In the genomic region with DNA sequence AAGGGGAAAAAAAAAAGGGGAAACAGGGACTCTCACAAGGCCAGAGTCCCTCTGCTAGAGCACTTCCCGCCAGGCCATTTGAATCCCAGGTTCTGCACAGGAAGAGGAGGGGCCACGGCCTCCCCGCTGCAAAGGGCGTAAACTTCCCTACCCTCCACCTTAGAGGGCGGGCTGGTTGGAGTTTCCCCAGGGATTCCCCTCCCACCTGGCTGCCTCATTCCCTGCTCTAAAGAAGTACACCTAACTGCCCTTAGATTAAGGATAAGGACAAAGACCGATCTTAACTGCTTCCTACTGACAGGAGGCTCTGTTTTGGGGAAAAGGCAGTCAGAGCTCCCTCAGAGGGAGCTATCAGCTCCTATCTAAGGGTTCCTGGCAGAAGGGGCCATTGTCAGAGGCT, we compare ENCODE assay signal across 14 cellular contexts.
DNase-seq lines count a peak whose midpoint lies in the region; ATAC-seq, FAIRE-seq and TF ChIP-seq lines count a peak whose summit lies in the region.
"Had no signal": no experiment of that assay in that cellular context is flagged by ENCODE, and none has a peak within 500 bp of the region (broad histone marks: within the 10 kb centered on the region; RNA-seq: fewer than 3 reads in every experiment).

No MANE protein-coding gene starts in this region.

- H2BK12ac ChIP-seq in H9 (ENCODE audit: insufficient read length, low read depth, low read length): no peak overlapping the region

- H3K4ac ChIP-seq in H9 (ENCODE audit: low read depth, low read length): no peak overlapping the region

- no peak overlapping the region for H3T11ph ChIP-seq in H9 (ENCODE audit: low read length)

- H4K8ac ChIP-seq in H9 (replicated peaks; ENCODE audit: insufficient read length, low read depth, low read length): no peak overlapping the region

- H3K9ac ChIP-seq in H9 (ENCODE audit: extremely low read depth, insufficient read length, low read length) (no peak overlapping the region), HepG2 (ENCODE audit: insufficient read depth, low read depth, low read length) (no peak overlapping the region)

- CTCF ChIA-PET in HepG2 (lab: Yijun Ruan, JAX; ENCODE audit: low intra/inter-chr PET ratio, low total read pairs): no interaction called here
- CTCF ChIA-PET in activated CD8-positive, alpha-beta memory T cell treated with anti-CD3 and anti-CD28 coated beads, Interleukin-2, amount 10 ng/mL, durations not matched to agents 7 days and 5 days (lab: Charles Lee): no interaction called here
- CTCF ChIA-PET in CD8-positive, alpha-beta memory T cell (lab: Charles Lee): no interaction called here

- no peak for TF ChIP-seq POLR2A in HepG2 (IDR thresholded peaks at IDR 0.05; ENCODE audit: insufficient read depth in 1 of 2, low read depth in 2 of 2, low read length in 2 of 2)

- no peak overlapping the region for H2BK20ac ChIP-seq in H9 (ENCODE audit: low read depth, low read length, poor library complexity, severe bottlenecking)

- TF ChIP-seq EP300 in HepG2 (IDR thresholded peaks at IDR 0.05; ENCODE audit: low read depth in 2 of 2, low read length in 2 of 2): no peak
- TF ChIP-seq EP300 in HepG2 (CRISPR knock-in tag; IDR thresholded peaks at IDR 0.05; ENCODE audit: borderline replicate concordance): no peak

- H3K27me3 Mint-ChIP-seq in H9 (ENCODE audit: low read depth): no peaks in the 10 kb centered on the region; the same call in 1 of the 2 replicates
- H3K27me3 Mint-ChIP-seq in activated CD8-positive, alpha-beta memory T cell treated with anti-CD3 and anti-CD28 coated beads, Interleukin-2, amount 10 ng/mL, durations not matched to agents 7 days and 5 days: peaks cover under 1% of the 10 kb centered on the region
- H3K27me3 Mint-ChIP-seq in CD8-positive, alpha-beta memory T cell: peaks cover 5 to 28% of the 10 kb centered on the region in 2 donors
- H3K27me3 Mint-ChIP-seq in osteocyte (ENCODE audit: unreplicated experiment): no peaks in the 10 kb centered on the region

- H3K4me1 Mint-ChIP-seq in H9: peaks cover 3 to 9% of the 10 kb centered on the region in 2 experiments; a peak in 3 of 4 replicates
- H3K4me1 Mint-ChIP-seq in activated CD8-positive, alpha-beta memory T cell treated with anti-CD3 and anti-CD28 coated beads, Interleukin-2, amount 10 ng/mL, durations not matched to agents 7 days and 5 days: no peaks in the 10 kb centered on the region
- no peaks in the 10 kb centered on the region for H3K4me1 Mint-ChIP-seq in CD8-positive, alpha-beta memory T cell
- H3K4me1 Mint-ChIP-seq in osteocyte (ENCODE audit: unreplicated experiment): peaks cover 42% of the 10 kb centered on the region

- H3K36me3 Mint-ChIP-seq in H9 (ENCODE audit: insufficient read depth in 1 of 3, low read depth in 3 of 3): peaks cover 2 to 5% (median 3%) of the 10 kb centered on the region in 3 experiments; a peak in 5 of 7 replicates
- H3K36me3 Mint-ChIP-seq in activated CD8-positive, alpha-beta memory T cell treated with anti-CD3 and anti-CD28 coated beads, Interleukin-2, amount 10 ng/mL, durations not matched to agents 7 days and 5 days: no peaks in the 10 kb centered on the region
- no peaks in the 10 kb centered on the region for H3K36me3 Mint-ChIP-seq in CD8-positive, alpha-beta memory T cell
- H3K36me3 Mint-ChIP-seq in osteocyte (ENCODE audit: unreplicated experiment): no peaks in the 10 kb centered on the region

- H3K36me3 ChIP-seq in HepG2 (replicated peaks in 1 of 2; ENCODE audit: control insufficient read depth in 1 of 2, insufficient read depth in 2 of 2, low read length in 2 of 2): no peaks in the 10 kb centered on the region
- no peaks in the 10 kb centered on the region for H3K36me3 ChIP-seq in CD8-positive, alpha-beta memory T cell (ENCODE audit: insufficient read depth, low read length)

- H3K4me3 Mint-ChIP-seq in H9 (no peak overlapping the region), osteocyte (ENCODE audit: unreplicated experiment) (no peak overlapping the region)
- no peak overlapping the region for H3K4me3 Mint-ChIP-seq in activated CD8-positive, alpha-beta memory T cell treated with anti-CD3 and anti-CD28 coated beads, Interleukin-2, amount 10 ng/mL, durations not matched to agents 7 days and 5 days
- H3K4me3 Mint-ChIP-seq in CD8-positive, alpha-beta memory T cell: no peak overlapping the region
- H3K4me3 Mint-ChIP-seq: activated naive CD4-positive, alpha-beta T cell treated with anti-CD3 and anti-CD28 coated beads for 36 hours; neural crest cell; T-helper 1 cell treated with Interleukin-12 subunit alpha and Interleukin-12 subunit beta and Interleukin-4 antibody, amounts not matched to agents 30 μg/mL and 1 μg/mL, for 36 hours had no signal

- H4K5ac ChIP-seq in H9 (ENCODE audit: insufficient read length, low read depth, low read length): no peak overlapping the region

- no peak overlapping the region for H2BK5ac ChIP-seq in H9 (ENCODE audit: insufficient read length, low read length)

- H3K9me3 ChIP-seq in H9 (ENCODE audit: control insufficient read depth, low read depth, low read length): no peaks in the 10 kb centered on the region
- no peaks in the 10 kb centered on the region for H3K9me3 ChIP-seq in HepG2 (ENCODE audit: low read length)
- no peaks in the 10 kb centered on the region for H3K9me3 ChIP-seq in CD8-positive, alpha-beta memory T cell (ENCODE audit: low read length)

- H3K4me3 ChIP-seq in HepG2 (replicated peaks in 1 of 3; ENCODE audit: insufficient read depth in 1 of 3, low read depth in 2 of 3, low read length in 3 of 3): peak overlapping the region in 2 of 3 experiments; percentile 16 to 33; a peak in 2 of 6 replicates
- no peak overlapping the region for H3K4me3 ChIP-seq in CD8-positive, alpha-beta memory T cell (ENCODE audit: low read length)

- no peaks in the 10 kb centered on the region; the same call in 1 of the 2 replicates for H3K4me1 ChIP-seq in H9 (ENCODE audit: insufficient read depth, low read length)
- peaks cover 32% of the 10 kb centered on the region for H3K4me1 ChIP-seq in HepG2 (ENCODE audit: insufficient read depth, low read length)
- no peaks in the 10 kb centered on the region for H3K4me1 ChIP-seq in CD8-positive, alpha-beta memory T cell (ENCODE audit: insufficient read depth, low read length)

- peaks cover 0 to 12% of the 10 kb centered on the region in 2 experiments; a peak in 3 of 5 replicates for H3K9me3 Mint-ChIP-seq in H9
- H3K9me3 Mint-ChIP-seq in activated CD8-positive, alpha-beta memory T cell treated with anti-CD3 and anti-CD28 coated beads, Interleukin-2, amount 10 ng/mL, durations not matched to agents 7 days and 5 days (ENCODE audit: low read depth): no peaks in the 10 kb centered on the region
- peaks cover 0 to 3% (median 0%) of the 10 kb centered on the region in 5 donors for H3K9me3 Mint-ChIP-seq in CD8-positive, alpha-beta memory T cell
- H3K9me3 Mint-ChIP-seq in osteocyte (ENCODE audit: unreplicated experiment): no peaks in the 10 kb centered on the region
- H3K9me3 Mint-ChIP-seq: activated naive CD4-positive, alpha-beta T cell treated with anti-CD3 and anti-CD28 coated beads for 36 hours; T-helper 1 cell treated with Interleukin-12 subunit alpha and Interleukin-12 subunit beta and Interleukin-4 antibody, amounts not matched to agents 30 μg/mL and 1 μg/mL, for 36 hours had no signal

- TF ChIP-seq RAD21 in HepG2 (CRISPR knock-in tag; IDR thresholded peaks at IDR 0.05): no peak

- H3K79me1 ChIP-seq in H9 (ENCODE audit: insufficient read depth, low read depth, low read length, poor library complexity, severe bottlenecking): no peaks in the 10 kb centered on the region

- in situ Hi-C loops in HepG2 (cut with HindIII; ENCODE audit: extremely low pct_ligation_motif_present, low pct_unique_long_range_greater_than_20kb): no loop called here
- in situ Hi-C loops in GM13976 (cut with MboI; ENCODE audit: low sequenced_read_pairs, unreplicated experiment): no loop called here

- no peak overlapping the region for H3K4me2 ChIP-seq in H9 (ENCODE audit: insufficient read depth, insufficient read length, low read length)
- peak overlapping the region; percentile 51 for H3K4me2 ChIP-seq in HepG2 (ENCODE audit: low read depth, low read length)

- no peak overlapping the region for H3K27ac ChIP-seq in H9 (ENCODE audit: insufficient read length, low read depth, low read length)
- no peak overlapping the region for H3K27ac ChIP-seq in HepG2 (ENCODE audit: extremely low read length, insufficient read depth, low read length)
- no peak overlapping the region for H3K27ac ChIP-seq in CD8-positive, alpha-beta memory T cell (ENCODE audit: low read depth, low read length)
- H3K27ac ChIP-seq: HL-60 had no signal

- H4K20me1 ChIP-seq in H9 (ENCODE audit: control insufficient read depth, insufficient read depth, insufficient read length) (no peaks in the 10 kb centered on the region), HepG2 (ENCODE audit: insufficient read depth, low read length) (no peaks in the 10 kb centered on the region)

- H3K14ac ChIP-seq in H9 (ENCODE audit: insufficient read depth, low read length): no peak overlapping the region

- no peak overlapping the region for H2AK5ac ChIP-seq in H9 (ENCODE audit: insufficient read length, low read length)

- no peak overlapping the region for H3K23ac ChIP-seq in H9 (ENCODE audit: insufficient read length, low read depth, low read length)

- H2AFZ ChIP-seq in H9 (ENCODE audit: low read length): peak overlapping the region; percentile 48
- H2AFZ ChIP-seq in HepG2 (ENCODE audit: low read length): peak overlapping the region; percentile 62

- no peak overlapping the region for H2BK15ac ChIP-seq in H9 (ENCODE audit: low read depth, low read length)

- peak; percentile 36 for DNase-seq in A172 (ENCODE audit: low spot score)
- DNase-seq in H9: peak; percentile 71
- peak; percentile 35 for DNase-seq in RPMI7951 (ENCODE audit: low read depth)
- DNase-seq in HepG2 (ENCODE audit: low spot score): no peak
- no peak for DNase-seq in GM13976 (ENCODE audit: low spot score)
- no peak for DNase-seq in activated CD8-positive, alpha-beta memory T cell treated with anti-CD3 and anti-CD28 coated beads, Interleukin-2, amount 10 ng/mL, durations not matched to agents 7 days and 5 days
- no peak for DNase-seq in CD8-positive, alpha-beta memory T cell
- DNase-seq in osteocyte (ENCODE audit: extremely low spot score, unreplicated experiment): no peak
- DNase-seq: activated naive CD4-positive, alpha-beta T cell treated with anti-CD3 and anti-CD28 coated beads for 36 hours; NCI-H2107; stimulated activated naive CD4-positive, alpha-beta T cell had no signal

- BruUV-seq in HepG2 (replicated peaks; lab: Mats Ljungman, UMichigan): no TSS peak

- no peak overlapping the region for H4K91ac ChIP-seq in H9 (ENCODE audit: insufficient read length, low read depth, low read length)

- POLR2A ChIA-PET in HepG2 (lab: Yijun Ruan, JAX): no interaction called here
- POLR2A ChIA-PET in CD8-positive, alpha-beta memory T cell (lab: Charles Lee): no interaction called here

- no peak overlapping the region for H2BK120ac ChIP-seq in H9 (ENCODE audit: low read depth, low read length, poor library complexity, severe bottlenecking)

- H3K27me3 ChIP-seq in H9 (ENCODE audit: insufficient read depth, low read length): no peaks in the 10 kb centered on the region
- no peaks in the 10 kb centered on the region for H3K27me3 ChIP-seq in HepG2 (ENCODE audit: control insufficient read depth in 1 of 2, insufficient read depth in 2 of 2, low read length in 2 of 2)
- no peaks in the 10 kb centered on the region for H3K27me3 ChIP-seq in CD8-positive, alpha-beta memory T cell (ENCODE audit: insufficient read depth, low read length, poor library complexity, severe bottlenecking)

- FAIRE-seq in HepG2 (lab: Jason Lieb, UNC): no peak

- intact Hi-C loops in HepG2 (cut with micrococcal nuclease; ENCODE audit: unreplicated experiment): no loop called here

- peak; percentile 79 for ATAC-seq in HepG2
- ATAC-seq in activated CD8-positive, alpha-beta memory T cell treated with anti-CD3 and anti-CD28 coated beads, Interleukin-2, amount 10 ng/mL, durations not matched to agents 7 days and 5 days: no peak

- H3K79me2 ChIP-seq in H9 (ENCODE audit: insufficient read depth, low read length) (no peaks in the 10 kb centered on the region), HepG2 (ENCODE audit: insufficient read depth, low read length) (no peaks in the 10 kb centered on the region)

- no peaks in the 10 kb centered on the region for H3K23me2 ChIP-seq in H9 (ENCODE audit: insufficient read length, low read depth, low read length, poor library complexity, severe bottlenecking)

- H3K56ac ChIP-seq in H9 (ENCODE audit: insufficient read length, low read depth, low read length): no peak overlapping the region

- TF ChIP-seq CTCF in H9 (conservative IDR thresholded peaks at IDR 0.05) (no peak), HepG2 (CRISPR knock-in tag; IDR thresholded peaks at IDR 0.05) (no peak), GM13976 (IDR thresholded peaks at IDR 0.05; ENCODE audit: borderline replicate concordance, control extremely low read depth, extremely low read depth, insufficient read depth, missing control alignments) (no peak), osteocyte (IDR thresholded peaks at IDR 0.05) (no peak)

- WGBS in H9 (ENCODE audit: extremely low coverage, insufficient read length, low lambda C conversion rate): no CpG with 5 or more reads among the region's 6 CpGs
- WGBS in HepG2 (ENCODE audit: low lambda C conversion rate): 18% methylated on average over 6 of the region's 6 CpGs

- H3K27ac Mint-ChIP-seq in H9 (no peak overlapping the region), osteocyte (ENCODE audit: unreplicated experiment) (no peak overlapping the region)
- no peak overlapping the region for H3K27ac Mint-ChIP-seq in activated CD8-positive, alpha-beta memory T cell treated with anti-CD3 and anti-CD28 coated beads, Interleukin-2, amount 10 ng/mL, durations not matched to agents 7 days and 5 days
- H3K27ac Mint-ChIP-seq in CD8-positive, alpha-beta memory T cell: no peak overlapping the region
- H3K27ac Mint-ChIP-seq: activated naive CD4-positive, alpha-beta T cell treated with anti-CD3 and anti-CD28 coated beads for 36 hours; T-helper 1 cell treated with Interleukin-12 subunit alpha and Interleukin-12 subunit beta and Interleukin-4 antibody, amounts not matched to agents 30 μg/mL and 1 μg/mL, for 36 hours had no signal

- H3K18ac ChIP-seq in H9 (ENCODE audit: insufficient read length, low read depth, low read length): no peak overlapping the region

Comparison
In these comparisons a context has a peak if more than half of its experiments do, and no peak if none do; other contexts are left out.
1. DNase-seq: peak in A172 (single experiment), H9 (single experiment) and RPMI7951 (single experiment); none in HepG2 (single experiment), GM13976 (single experiment), activated CD8-positive, alpha-beta memory T cell treated with anti-CD3 and anti-CD28 coated beads, Interleukin-2, amount 10 ng/mL, durations not matched to agents 7 days and 5 days (single experiment), CD8-positive, alpha-beta memory T cell (0 of 5) and osteocyte (single experiment).